Comparison of ENCODE assay signal across 8 cellular contexts in genomic region chr22:50474711-50475651, GRCh38. TPM values are rescaled to one million over a fixed set of nuclear protein-coding genes. Genes with fewer than 3 reads are reported as not detected.
DNase-seq lines count a peak whose midpoint lies in the region; ATAC-seq, FAIRE-seq and TF ChIP-seq lines count a peak whose summit lies in the region.

TSS of gene SBF1 (minus strand) at chr22:50475035. CDS start at chr22:50474840, 195 bp downstream.

- TF ChIP-seq POLR2A in GM12891 (IDR thresholded peaks at IDR 0.05; ENCODE audit: low read depth, low read length): no peak

- peak; percentile 76 for ATAC-seq in HG02763 (IDR thresholded peaks at IDR 0.05; ENCODE audit: unreplicated experiment)

- DNase-seq in GM12891 (ENCODE audit: insufficient read length, low spot score) (peak; percentile 99), NCI-H146 treated with DMSO at 0.1 percent for 48 hours (lab: John Stamatoyannopoulos, UW; ENCODE audit: unreplicated experiment) (peak; percentile 57), T1000 (lab: John Stamatoyannopoulos, UW) (peak; percentile 65), astrocyte of the hippocampus (ENCODE audit: low read depth, low spot score) (peak; percentile 98), hepatic stellate cell (ENCODE audit: low spot score) (peak; percentile 100), putamen (ENCODE audit: low spot score) (peak; percentile 90), urothelium cell line (ENCODE audit: low spot score) (peak; percentile 100)

- peak; percentile 100 for FAIRE-seq in GM12891 (lab: Jason Lieb, UNC)
- peak; percentile 97 for FAIRE-seq in urothelium cell line (lab: Jason Lieb, UNC)

TF ChIP-seq in GM12891, 5 proteins besides CTCF, POLR2A, EP300 and RAD21:
- TF ChIP-seq POLR2AphosphoS5 (IDR thresholded peaks at IDR 0.05; ENCODE audit: low read depth, low read length): no peak
- TF ChIP-seq SPI1 (IDR thresholded peaks at IDR 0.05; ENCODE audit: low read depth, low read length): no peak
- no peak for TF ChIP-seq POU2F2 (IDR thresholded peaks at IDR 0.05; ENCODE audit: low read depth, low read length)
- no peak for TF ChIP-seq PAX5 (IDR thresholded peaks at IDR 0.05; ENCODE audit: insufficient read depth, low read length, severe bottlenecking)
- no peak for TF ChIP-seq TAF1 (IDR thresholded peaks at IDR 0.05; ENCODE audit: low read depth, low read length)

RNA-seq across cellular contexts. Expression of gene SBF1, which starts in this region (rescaled TPM):
- polyA plus RNA-seq in GM12891 (2012; ENCODE audit: low read depth, missing spikeins): 24.0 TPM

Comparison
In these comparisons a context has a peak if more than half of its experiments do, and no peak if none do; other contexts are left out.
1. Peak in every context shown above with its lines: DNase-seq and ATAC-seq.